Comparison of ENCODE assay signal across 21 cellular contexts in genomic region chr2:11873766-11874165, GRCh38.
DNase-seq lines count a peak whose midpoint lies in the region; ATAC-seq, FAIRE-seq and TF ChIP-seq lines count a peak whose summit lies in the region.
"Had no signal": no experiment of that assay in that cellular context is flagged by ENCODE, and none has a peak within 500 bp of the region (broad histone marks: within the 10 kb centered on the region; RNA-seq: fewer than 3 reads in every experiment).

No MANE protein-coding gene starts in this region.

- ATAC-seq in left lung (peak; percentile 42), GM21717 (IDR thresholded peaks at IDR 0.05; ENCODE audit: unreplicated experiment) (no peak)
- ATAC-seq in activated CD8-positive, alpha-beta T cell treated with anti-CD3 and anti-CD28 coated beads, Interleukin-2, amount 10 ng/mL, durations not matched to agents 7 days and 5 days = no peak

- DNase-seq in CD1c-positive myeloid dendritic cell (ENCODE audit: extremely low spot score) (peak; percentile 58), MV-4-11 (lab: John Stamatoyannopoulos, UW) (peak; percentile 70), bronchial epithelial cell (ENCODE audit: low read depth) (peak; percentile 50), left lung (no peak), smooth muscle cell (lab: John Stamatoyannopoulos, UW; ENCODE audit: unreplicated experiment) (no peak), substantia nigra (lab: John Stamatoyannopoulos, UW) (no peak)
- DNase-seq in activated CD8-positive, alpha-beta T cell treated with anti-CD3 and anti-CD28 coated beads, Interleukin-2, amount 10 ng/mL, durations not matched to agents 7 days and 5 days = no peak
- DNase-seq: activated CD4-positive, alpha-beta T cell treated with anti-CD3 and anti-CD28 coated beads, Interleukin-2, amount 50 U/mL, for 4 hours; activated gamma-delta T cell treated with Interleukin-2 at 50 U/mL for 16 hours; Calu3; central memory CD4-positive, alpha-beta T cell; H7; KG1; NCI-H1092 treated with DMSO at 0.1 percent for 48 hours; NCI-H2081 treated with DMSO at 0.1 percent for 48 hours; retina; Right ventricle myocardium superior; stimulated activated CD4-positive, alpha-beta T cell treated with anti-CD3 and anti-CD28 coated beads, Interleukin-15, amount 100 ng/mL, for 24 hours had no signal

- intact Hi-C loops in left lung (cut with DNase I) = no loop called here

- no peaks in the 10 kb centered on the region for H3K36me3 ChIP-seq in bronchial epithelial cell (ENCODE audit: control insufficient read depth, insufficient read depth, low read length)
- H3K36me3 ChIP-seq in left lung = no peaks in the 10 kb centered on the region
- no peaks in the 10 kb centered on the region for H3K36me3 ChIP-seq in smooth muscle cell (ENCODE audit: low read depth)

- no peaks in the 10 kb centered on the region for H4K20me1 ChIP-seq in smooth muscle cell (ENCODE audit: low read depth)

- H3K9ac ChIP-seq in smooth muscle cell (ENCODE audit: low read depth) = no peak overlapping the region

- no peak overlapping the region for H3K4me3 ChIP-seq in bronchial epithelial cell (ENCODE audit: low read depth, low read length)
- H3K4me3 ChIP-seq in left lung = no peak overlapping the region
- no peak overlapping the region for H3K4me3 ChIP-seq in smooth muscle cell

- no peak overlapping the region for H3K4me3 Mint-ChIP-seq in activated CD8-positive, alpha-beta T cell treated with anti-CD3 and anti-CD28 coated beads, Interleukin-2, amount 10 ng/mL, durations not matched to agents 7 days and 5 days
- H3K4me3 Mint-ChIP-seq: T-helper 1 cell treated with Interleukin-12 subunit alpha and Interleukin-12 subunit beta and Interleukin-4 antibody, amounts not matched to agents 30 μg/mL and 1 μg/mL, for 36 hours had no signal

- no peaks in the 10 kb centered on the region for H3F3A ChIP-seq in smooth muscle cell (ENCODE audit: low read depth)

- no peaks in the 10 kb centered on the region for H3K4me1 Mint-ChIP-seq in activated CD8-positive, alpha-beta T cell treated with anti-CD3 and anti-CD28 coated beads, Interleukin-2, amount 10 ng/mL, durations not matched to agents 7 days and 5 days (ENCODE audit: low read depth)

- H3K27me3 Mint-ChIP-seq in activated CD8-positive, alpha-beta T cell treated with anti-CD3 and anti-CD28 coated beads, Interleukin-2, amount 10 ng/mL, durations not matched to agents 7 days and 5 days (ENCODE audit: low read depth) = peaks cover 14% of the 10 kb centered on the region

- no peak overlapping the region for H3K27ac Mint-ChIP-seq in activated CD8-positive, alpha-beta T cell treated with anti-CD3 and anti-CD28 coated beads, Interleukin-2, amount 10 ng/mL, durations not matched to agents 7 days and 5 days
- H3K27ac Mint-ChIP-seq: T-helper 1 cell treated with Interleukin-12 subunit alpha and Interleukin-12 subunit beta and Interleukin-4 antibody, amounts not matched to agents 30 μg/mL and 1 μg/mL, for 36 hours had no signal

- H3K4me2 ChIP-seq in smooth muscle cell = no peak overlapping the region

- H3K79me2 ChIP-seq in smooth muscle cell (ENCODE audit: low read depth) = no peaks in the 10 kb centered on the region

- H3K27me3 ChIP-seq in bronchial epithelial cell (ENCODE audit: control insufficient read depth, insufficient read depth, low read length) = no peaks in the 10 kb centered on the region
- no peaks in the 10 kb centered on the region for H3K27me3 ChIP-seq in left lung
- peaks cover 5% of the 10 kb centered on the region for H3K27me3 ChIP-seq in smooth muscle cell (ENCODE audit: low read depth)

- H3K36me3 Mint-ChIP-seq in activated CD8-positive, alpha-beta T cell treated with anti-CD3 and anti-CD28 coated beads, Interleukin-2, amount 10 ng/mL, durations not matched to agents 7 days and 5 days (ENCODE audit: low read depth) = no peaks in the 10 kb centered on the region

- TF ChIP-seq CTCF in bronchial epithelial cell (IDR thresholded peaks at IDR 0.05; ENCODE audit: insufficient read depth, low read length, severe bottlenecking) (no peak), left lung (IDR thresholded peaks at IDR 0.05) (no peak), smooth muscle cell (IDR thresholded peaks at IDR 0.05; ENCODE audit: borderline replicate concordance, insufficient read depth, poor library complexity, severe bottlenecking) (no peak)

- peaks cover 3 to 19% of the 10 kb centered on the region in 2 donors for H3K4me1 ChIP-seq in left lung
- H3K4me1 ChIP-seq in smooth muscle cell (ENCODE audit: low read depth) = no peaks in the 10 kb centered on the region

- POLR2A ChIA-PET in activated CD8-positive, alpha-beta T cell treated with anti-CD3 and anti-CD28 coated beads, Interleukin-2, amount 10 ng/mL, durations not matched to agents 7 days and 5 days (lab: Charles Lee) = no interaction called here

- 72% methylated on average over 5 of the region's 5 CpGs for WGBS in smooth muscle cell (ENCODE audit: low lambda C conversion rate)

- H3K9me3 ChIP-seq in left lung = no peaks in the 10 kb centered on the region
- no peaks in the 10 kb centered on the region for H3K9me3 ChIP-seq in smooth muscle cell (replicated peaks; ENCODE audit: low read depth)

- H3K9me3 Mint-ChIP-seq in activated CD8-positive, alpha-beta T cell treated with anti-CD3 and anti-CD28 coated beads, Interleukin-2, amount 10 ng/mL, durations not matched to agents 7 days and 5 days (ENCODE audit: insufficient read depth) = no peaks in the 10 kb centered on the region
- H3K9me3 Mint-ChIP-seq: T-helper 1 cell treated with Interleukin-12 subunit alpha and Interleukin-12 subunit beta and Interleukin-4 antibody, amounts not matched to agents 30 μg/mL and 1 μg/mL, for 36 hours had no signal

- H3K27ac ChIP-seq in left lung (no peak overlapping the region), smooth muscle cell (ENCODE audit: low read depth) (no peak overlapping the region), substantia nigra (ENCODE audit: low read depth, low read length, poor library complexity, severe bottlenecking) (no peak overlapping the region)
- H3K27ac ChIP-seq: VCaP had no signal

- CTCF ChIA-PET in activated CD8-positive, alpha-beta T cell treated with anti-CD3 and anti-CD28 coated beads, Interleukin-2, amount 10 ng/mL, durations not matched to agents 7 days and 5 days (lab: Charles Lee) = interaction anchor here (0.6 kb wide), 1 partner anchor 924 kb away, joined by 3 read pairs; no protein-coding TSS in a partner anchor

- FAIRE-seq in bronchial epithelial cell (lab: Jason Lieb, UNC) = no peak

- no peak overlapping the region for H2AFZ ChIP-seq in smooth muscle cell (ENCODE audit: low read depth)

Comparison
In these comparisons a context has a peak if more than half of its experiments do, and no peak if none do; other contexts are left out.
1. DNase-seq: peak in CD1c-positive myeloid dendritic cell (single experiment), MV-4-11 (single experiment) and bronchial epithelial cell (single experiment); none in left lung (0 of 2), smooth muscle cell (single experiment), substantia nigra (0 of 49) and activated CD8-positive, alpha-beta T cell treated with anti-CD3 and anti-CD28 coated beads, Interleukin-2, amount 10 ng/mL, durations not matched to agents 7 days and 5 days (single experiment).